ENCODE assay signal across 8 cellular contexts in the genomic region with DNA sequence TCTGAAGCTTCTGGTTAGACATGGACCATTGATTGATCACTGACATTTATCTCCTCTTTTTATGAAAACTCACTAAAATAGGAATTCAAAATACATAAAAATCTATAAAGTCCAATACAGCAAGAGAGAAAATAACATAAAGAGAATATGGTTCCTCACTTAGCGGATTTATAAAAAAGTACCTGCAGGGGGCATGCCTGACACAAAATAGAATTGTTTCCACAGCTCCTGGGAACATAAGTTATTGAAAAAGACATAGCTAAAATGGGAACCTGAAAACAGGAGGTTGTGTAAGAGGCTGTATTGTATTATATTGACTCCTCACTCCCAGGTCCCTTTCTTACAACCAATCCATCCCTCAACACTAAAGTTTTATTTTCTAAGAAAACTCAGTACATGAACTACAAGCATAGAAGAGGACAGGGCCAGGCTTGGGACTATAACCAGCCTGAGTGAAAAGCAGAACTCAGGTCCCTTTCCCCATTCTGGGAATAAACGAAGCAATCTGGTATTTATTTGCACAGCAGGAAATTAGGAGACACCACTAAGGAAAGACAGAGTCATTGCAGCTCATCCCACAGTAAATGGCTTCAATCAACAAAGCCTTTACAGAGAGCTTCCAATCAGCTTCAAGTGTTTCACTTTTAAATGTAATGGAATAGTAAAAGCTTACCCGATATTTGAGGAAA.
A peak's percentile ranks its signal among the peaks of the same experiment; 100 is the strongest.
DNase-seq lines count a peak whose midpoint lies in the region; ATAC-seq and TF ChIP-seq lines count a peak whose summit lies in the region.

No MANE protein-coding gene starts in this region.

- no peaks in the 10 kb centered on the region for H3K4me1 ChIP-seq in Peyer's patch

- TF ChIP-seq POLR2A in Peyer's patch (IDR thresholded peaks at IDR 0.05), result no peak

- DNase-seq in NCI-H82 (lab: John Stamatoyannopoulos, UW) (peak; percentile 40), NCI-H82 treated with DMSO at 0.1 percent for 48 hours (lab: John Stamatoyannopoulos, UW; ENCODE audit: unreplicated experiment) (no peak), Peyer's patch (no peak), kidney epithelial cell (ENCODE audit: low read depth) (no peak), AG08396 (ENCODE audit: low spot score) (no peak), mesenteric fat pad (ENCODE audit: low spot score) (no peak)

- peak; percentile 58 for ATAC-seq in HG03354 (IDR thresholded peaks at IDR 0.05; ENCODE audit: poor library complexity, severe bottlenecking, unreplicated experiment)
- ATAC-seq in HG03095 (IDR thresholded peaks at IDR 0.05; ENCODE audit: unreplicated experiment), result no peak

- H3K4me3 ChIP-seq in Peyer's patch, result no peak overlapping the region
- H3K4me3 ChIP-seq in kidney epithelial cell (ENCODE audit: low read depth, low read length), result no peak overlapping the region

- H3K36me3 ChIP-seq in Peyer's patch (no peaks in the 10 kb centered on the region), kidney epithelial cell (ENCODE audit: control insufficient read depth, insufficient read depth, low read length) (no peaks in the 10 kb centered on the region)

- TF ChIP-seq CTCF in Peyer's patch (IDR thresholded peaks at IDR 0.05) (peak in 4 of 6 experiments; percentile 13 to 35 (median 30)), kidney epithelial cell (IDR thresholded peaks at IDR 0.05; ENCODE audit: insufficient read depth, low read length, poor library complexity, severe bottlenecking) (peak; percentile 26)

- no peak overlapping the region for H3K27ac ChIP-seq in Peyer's patch

- H3K27me3 ChIP-seq in Peyer's patch, result no peaks in the 10 kb centered on the region
- H3K27me3 ChIP-seq in kidney epithelial cell (ENCODE audit: control insufficient read depth, insufficient read depth, low read length), result no peaks in the 10 kb centered on the region

- H3K9me3 ChIP-seq in Peyer's patch, result no peaks in the 10 kb centered on the region
